In the genomic region with DNA sequence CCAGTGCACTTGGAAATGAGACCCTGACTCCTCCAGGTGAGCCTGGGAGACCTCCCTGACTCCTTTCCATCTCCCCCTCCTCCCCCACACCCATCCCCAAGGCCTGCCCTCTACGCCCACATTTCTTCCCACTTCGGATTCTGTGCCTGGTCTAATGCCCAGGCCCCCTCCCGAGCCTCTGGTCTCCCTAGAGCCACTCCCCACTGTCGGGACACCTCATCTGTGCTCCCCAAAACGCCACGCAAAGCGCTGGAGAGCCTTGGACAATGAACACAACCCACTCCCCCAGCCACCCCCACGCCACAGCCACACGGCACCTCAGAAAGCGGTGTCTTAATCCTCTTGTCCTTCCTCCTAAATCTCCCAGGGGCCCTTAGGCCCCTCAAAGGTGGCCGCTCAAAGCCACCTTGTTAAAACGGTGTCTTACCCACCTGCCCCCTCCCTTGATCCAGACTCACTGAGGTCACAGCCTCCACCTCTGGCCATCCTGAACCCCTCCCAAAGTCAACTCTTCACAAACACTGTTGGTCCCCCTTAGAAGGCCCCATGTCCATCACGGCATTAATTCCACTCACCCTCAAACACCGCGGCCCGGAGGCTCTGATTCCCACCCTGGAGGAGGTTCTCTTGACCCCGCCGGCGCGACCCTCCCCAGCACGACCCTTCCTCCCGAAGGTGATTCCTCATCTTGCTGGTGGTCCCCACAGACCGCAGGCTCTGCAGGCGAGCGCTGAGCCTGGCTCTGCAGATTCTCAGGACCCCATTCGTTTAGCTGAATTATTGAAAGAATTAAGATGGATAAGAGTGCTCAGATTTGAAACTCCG, we compare ENCODE assay signal across 8 cellular contexts. TPM values are rescaled to one million over a fixed set of nuclear protein-coding genes. Genes with fewer than 3 reads are reported as not detected.
A peak's percentile ranks its signal among the peaks of the same experiment; 100 is the strongest.
DNase-seq lines count a peak whose midpoint lies in the region; ATAC-seq and TF ChIP-seq lines count a peak whose summit lies in the region.
"Not testable (repeated sequence)": the region's sequence is repeated elsewhere in the genome, so short reads cannot be mapped to it uniquely, and the experiment has no call there.

No MANE protein-coding gene starts in this region.

- H3K27me3 ChIP-seq in DOHH2 (ENCODE audit: control insufficient read depth, low read length); OCI-LY1 (ENCODE audit: insufficient read depth, low read length); mesendoderm (ENCODE audit: insufficient read depth, low read length, poor library complexity); psoas muscle (ENCODE audit: insufficient read depth in 3 of 3, low read length in 2 of 3); thoracic aorta (replicated peaks; ENCODE audit: insufficient read depth): not testable (repeated sequence)

- H3K23ac ChIP-seq in mesendoderm (ENCODE audit: low read length), result not testable (repeated sequence)

- H3K4me2 ChIP-seq in DOHH2 (ENCODE audit: low read length) (peak overlapping the region; percentile 64), OCI-LY1 (ENCODE audit: low read length) (peak overlapping the region; percentile 81), mesendoderm (ENCODE audit: low read length) (peak overlapping the region; percentile 49)

- H3K9me3 Mint-ChIP-seq in activated T-helper 17 cell treated with anti-CD3 and anti-CD28 coated beads, Interleukin-2, amount 50 U/mL, for 72 hours; glutamatergic neuron (ENCODE audit: unreplicated experiment): not testable (repeated sequence)

- peak overlapping the region; percentile 89 for H3K4me3 ChIP-seq in DOHH2 (ENCODE audit: low read length)
- peak overlapping the region; percentile 92 for H3K4me3 ChIP-seq in OCI-LY1 (ENCODE audit: low read depth, low read length, poor library complexity, severe bottlenecking)
- H3K4me3 ChIP-seq in choroid plexus epithelial cell (ENCODE audit: low read depth, low read length), result peak overlapping the region; percentile 83
- peak overlapping the region; percentile 83 for H3K4me3 ChIP-seq in mesendoderm (ENCODE audit: low read length)
- H3K4me3 ChIP-seq in psoas muscle, result peak overlapping the region; percentile 83
- peak overlapping the region; percentile 84 for H3K4me3 ChIP-seq in thoracic aorta

- WGBS in mesendoderm (ENCODE audit: extremely low coverage, insufficient coverage, low lambda C conversion rate), result no CpG with 5 or more reads among the region's 27 CpGs
- WGBS in psoas muscle, 3 donors, result 50 to 65% (median 54%) methylated on average over 24 to 27 of the region's 27 CpGs

- not testable (repeated sequence) for H2AFZ ChIP-seq in OCI-LY1 (ENCODE audit: low read length)

- peak overlapping the region; percentile 96 for H3K9ac ChIP-seq in OCI-LY1 (ENCODE audit: low read length)
- peak overlapping the region; percentile 95 for H3K9ac ChIP-seq in mesendoderm (ENCODE audit: low read length)

- TF ChIP-seq CTCF in DOHH2 (IDR thresholded peaks at IDR 0.05; ENCODE audit: low read depth, low read length, poor library complexity, severe bottlenecking); OCI-LY1 (IDR thresholded peaks at IDR 0.05; ENCODE audit: low read length); choroid plexus epithelial cell (conservative IDR thresholded peaks at IDR 0.05; ENCODE audit: low read depth, low read length); glutamatergic neuron (IDR thresholded peaks at IDR 0.05; ENCODE audit: partially characterized antibody, unreplicated experiment); psoas muscle (IDR thresholded peaks at IDR 0.05); thoracic aorta (IDR thresholded peaks at IDR 0.05): not testable (repeated sequence)

- H4K5ac ChIP-seq in mesendoderm (ENCODE audit: low read length), result not testable (repeated sequence)

- peak overlapping the region; percentile 56 for H3K4ac ChIP-seq in mesendoderm (ENCODE audit: low read depth, low read length)

- intact Hi-C loops in psoas muscle (cut with DNase I), result not testable (repeated sequence)

- H3K27me3 Mint-ChIP-seq in activated T-helper 17 cell treated with anti-CD3 and anti-CD28 coated beads, Interleukin-2, amount 50 U/mL, for 72 hours; glutamatergic neuron (ENCODE audit: unreplicated experiment): not testable (repeated sequence)

- H3K79me2 ChIP-seq in DOHH2 (ENCODE audit: control insufficient read depth, low read length), result peaks cover 64% of the 10 kb centered on the region
- H3K79me2 ChIP-seq in OCI-LY1 (ENCODE audit: insufficient read depth, low read length), result peaks cover 35% of the 10 kb centered on the region
- peaks cover 43% of the 10 kb centered on the region for H3K79me2 ChIP-seq in mesendoderm (ENCODE audit: control insufficient read depth, insufficient read depth, low read length)

- ATAC-seq in activated T-helper 17 cell treated with anti-CD3 and anti-CD28 coated beads, Interleukin-2, amount 50 U/mL, for 72 hours (replicated peaks); psoas muscle; thoracic aorta (ENCODE audit: insufficient number of reproducible peaks, low FRiP score, low read depth): not testable (repeated sequence)

- H2BK15ac ChIP-seq in mesendoderm (replicated peaks; ENCODE audit: low read depth), result not testable (repeated sequence)

- peaks cover 69% of the 10 kb centered on the region for H3K4me1 ChIP-seq in DOHH2 (ENCODE audit: control insufficient read depth, low read length)
- H3K4me1 ChIP-seq in OCI-LY1 (ENCODE audit: insufficient read depth, low read length, severe bottlenecking), result peaks cover 74% of the 10 kb centered on the region
- H3K4me1 ChIP-seq in mesendoderm (ENCODE audit: control insufficient read depth, low read depth, low read length); psoas muscle: not testable (repeated sequence)
- peaks cover 4 to 27% of the 10 kb centered on the region in 2 donors for H3K4me1 ChIP-seq in thoracic aorta (ENCODE audit: control insufficient read depth in 1 of 2, low read depth in 2 of 2)

- H3K56ac ChIP-seq in mesendoderm (ENCODE audit: low read length), result peak overlapping the region; percentile 99

- not testable (repeated sequence) for H4K20me1 ChIP-seq in DOHH2 (ENCODE audit: control insufficient read depth, insufficient read depth, low read depth, low read length); OCI-LY1 (ENCODE audit: insufficient read depth, low read length)

- not testable (repeated sequence) for H4K8ac ChIP-seq in mesendoderm (ENCODE audit: low read depth, low read length)

- peaks cover 32% of the 10 kb centered on the region for H3K4me1 Mint-ChIP-seq in activated T-helper 17 cell treated with anti-CD3 and anti-CD28 coated beads, Interleukin-2, amount 50 U/mL, for 72 hours
- H3K4me1 Mint-ChIP-seq in glutamatergic neuron (ENCODE audit: low read depth, unreplicated experiment), result peaks cover 21% of the 10 kb centered on the region

- peak overlapping the region; percentile 94 for H3K27ac ChIP-seq in DOHH2 (ENCODE audit: low read depth, low read length)
- peak overlapping the region; percentile 86 for H3K27ac ChIP-seq in OCI-LY1 (ENCODE audit: low read depth, low read length, poor library complexity, severe bottlenecking)
- peak overlapping the region; percentile 42 for H3K27ac ChIP-seq in mesendoderm (ENCODE audit: low read depth, low read length)
- peak overlapping the region; percentile 80 for H3K27ac ChIP-seq in psoas muscle
- H3K27ac ChIP-seq in thoracic aorta, result peak overlapping the region in 1 of 2 donors; percentile 72

- not testable (repeated sequence) for H2AK5ac ChIP-seq in mesendoderm (ENCODE audit: low read length)

- not testable (repeated sequence) for H2BK120ac ChIP-seq in mesendoderm (ENCODE audit: low read depth, low read length)

- peak overlapping the region; percentile 100 for H3K4me3 Mint-ChIP-seq in activated T-helper 17 cell treated with anti-CD3 and anti-CD28 coated beads, Interleukin-2, amount 50 U/mL, for 72 hours
- H3K4me3 Mint-ChIP-seq in glutamatergic neuron (ENCODE audit: unreplicated experiment), result peak overlapping the region; percentile 93

- peaks cover 59% of the 10 kb centered on the region for H3K36me3 Mint-ChIP-seq in activated T-helper 17 cell treated with anti-CD3 and anti-CD28 coated beads, Interleukin-2, amount 50 U/mL, for 72 hours (ENCODE audit: low read depth)
- not testable (repeated sequence) for H3K36me3 Mint-ChIP-seq in glutamatergic neuron (ENCODE audit: unreplicated experiment)

- H3K79me1 ChIP-seq in mesendoderm (ENCODE audit: low read length), result not testable (repeated sequence)

- H3F3A ChIP-seq in DOHH2 (ENCODE audit: control insufficient read depth, insufficient read depth), result peaks cover 40% of the 10 kb centered on the region
- not testable (repeated sequence) for H3F3A ChIP-seq in OCI-LY1 (ENCODE audit: insufficient read depth, low read length)

- H3K9me2 ChIP-seq in DOHH2 (replicated peaks; ENCODE audit: control insufficient read depth, low read length); OCI-LY1 (ENCODE audit: low read depth, low read length): not testable (repeated sequence)

- H3K18ac ChIP-seq in mesendoderm (ENCODE audit: low read length), result peak overlapping the region; percentile 29

- DNase-seq in choroid plexus epithelial cell (ENCODE audit: low read depth); glutamatergic neuron; mesendoderm; psoas muscle; thoracic aorta (ENCODE audit: low spot score): not testable (repeated sequence)

- H3K27ac Mint-ChIP-seq in activated T-helper 17 cell treated with anti-CD3 and anti-CD28 coated beads, Interleukin-2, amount 50 U/mL, for 72 hours, result peak overlapping the region; percentile 98
- H3K27ac Mint-ChIP-seq in glutamatergic neuron (ENCODE audit: unreplicated experiment), result peak overlapping the region; percentile 91

- H2BK5ac ChIP-seq in mesendoderm (ENCODE audit: low read length), result peak overlapping the region; percentile 41

- not testable (repeated sequence) for H3K9me3 ChIP-seq in DOHH2 (ENCODE audit: control insufficient read depth, insufficient read depth, low read length); OCI-LY1 (ENCODE audit: low read length); psoas muscle; thoracic aorta

- H3K36me3 ChIP-seq in DOHH2 (ENCODE audit: control insufficient read depth, low read length) (peaks cover 59% of the 10 kb centered on the region), OCI-LY1 (ENCODE audit: insufficient read depth, low read length) (peaks cover 55% of the 10 kb centered on the region), psoas muscle (ENCODE audit: insufficient read depth in 1 of 2, low read depth in 1 of 2) (peaks cover 0 to 16% of the 10 kb centered on the region in 2 donors)
- H3K36me3 ChIP-seq in mesendoderm (ENCODE audit: control insufficient read depth, insufficient read depth, low read length); thoracic aorta: not testable (repeated sequence)

RNA-seq across cellular contexts. Expression of gene SERPINB9, which starts 1.3 kb away (rescaled TPM):
- total RNA-seq in activated T-helper 17 cell treated with anti-CD3 and anti-CD28 coated beads, Interleukin-2, amount 50 U/mL, for 72 hours, result 10 to 100 TPM; 11.2 to 66.1 TPM
- total RNA-seq in glutamatergic neuron (ENCODE audit: unreplicated experiment) (23.8 TPM), psoas muscle (1 to 10 TPM; 1.9 to 3.1 (median 2.2) TPM), thoracic aorta (10 to 100 TPM; 15.7 to 24.0 TPM)
- 281 TPM for polyA plus RNA-seq in mesendoderm (2013, experiment 1 of 2)
- 280 TPM for polyA plus RNA-seq in mesendoderm (2013, experiment 2 of 2)
- 1 to 10 TPM in 2 of 3 donors, under 1 TPM in 1; 0.74 to 1.1 (median 1.0) TPM for polyA plus RNA-seq in psoas muscle
